ENCODE assay signal across 23 cellular contexts in the genomic region with DNA sequence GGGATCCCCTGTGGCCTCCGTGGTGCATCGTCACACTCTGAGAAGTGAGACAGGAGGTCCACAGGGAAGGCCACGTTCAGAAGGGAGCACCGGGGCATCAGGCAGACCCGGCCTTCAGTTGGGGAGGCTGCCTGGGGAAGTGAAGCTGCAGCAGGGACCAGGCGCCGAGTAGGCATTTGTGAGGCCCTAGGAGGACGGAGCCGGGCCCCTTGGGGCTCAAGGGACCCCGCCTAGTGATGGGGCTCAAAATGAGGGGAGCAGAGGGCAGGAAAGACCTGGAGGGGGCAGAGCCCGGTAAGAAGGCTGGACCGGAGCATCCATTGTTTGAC.
"Had no signal": no experiment of that assay in that cellular context is flagged by ENCODE, and none has a peak within 500 bp of the region (broad histone marks: within the 10 kb centered on the region; RNA-seq: fewer than 3 reads in every experiment).

No MANE protein-coding gene starts in this region.

- FAIRE-seq: TTC549 had no signal

- H3K4me3 ChIP-seq: breast epithelium had no signal

- H3K4me1 ChIP-seq: breast epithelium had no signal

- DNase-seq: activated CD4-positive, alpha-beta T cell treated with anti-CD3 and anti-CD28 coated beads, Interleukin-2, amount 50 U/mL, for 1 hour; activated CD4-positive, CD25-positive, alpha-beta regulatory T cell; activated CD8-positive, alpha-beta memory T cell treated with anti-CD3 and anti-CD28 coated beads, Interleukin-2, amount 50 U/mL, for 4 hours; activated CD8-positive, alpha-beta T cell treated with anti-CD3 and anti-CD28 coated beads for 36 hours; activated effector memory CD4-positive, alpha-beta T cell treated with Interleukin-2 at 50 U/mL for 16 hours; activated naive CD4-positive, alpha-beta T cell; aorta; caudate nucleus; NCI-H1048; NCI-H1417; NCI-H1930; NCI-H2171 treated with DMSO at 0.1 percent for 48 hours; NCI-H226; NCI-H510A; NCI-H526 treated with DMSO at 0.1 percent for 48 hours; NCI-H82; SIG-M5; T-cell; T-helper 2 cell; T1000 had no signal

- H3K36me3 ChIP-seq: breast epithelium had no signal

- ATAC-seq: activated CD8-positive, alpha-beta T cell treated with anti-CD3 and anti-CD28 coated beads for 36 hours; T-cell had no signal

- H3K27me3 ChIP-seq: breast epithelium had no signal

- H3K36me3 Mint-ChIP-seq: activated naive CD4-positive, alpha-beta T cell treated with anti-CD3 and anti-CD28 coated beads, Interleukin-2, amount 50 U/mL, for 24 hours; T-cell had no signal

- H3K27ac ChIP-seq: breast epithelium had no signal

- H3K27ac Mint-ChIP-seq: activated CD8-positive, alpha-beta T cell treated with anti-CD3 and anti-CD28 coated beads for 36 hours; activated naive CD4-positive, alpha-beta T cell treated with anti-CD3 and anti-CD28 coated beads, Interleukin-2, amount 50 U/mL, for 24 hours; T-cell had no signal

- H3K4me1 Mint-ChIP-seq: activated naive CD4-positive, alpha-beta T cell treated with anti-CD3 and anti-CD28 coated beads, Interleukin-2, amount 50 U/mL, for 24 hours; T-cell had no signal

- H3K4me3 Mint-ChIP-seq: activated CD8-positive, alpha-beta T cell treated with anti-CD3 and anti-CD28 coated beads for 36 hours; activated naive CD4-positive, alpha-beta T cell treated with anti-CD3 and anti-CD28 coated beads, Interleukin-2, amount 50 U/mL, for 24 hours; T-cell had no signal
